2 cellular contexts compared by ENCODE assay signal in the genomic region with DNA sequence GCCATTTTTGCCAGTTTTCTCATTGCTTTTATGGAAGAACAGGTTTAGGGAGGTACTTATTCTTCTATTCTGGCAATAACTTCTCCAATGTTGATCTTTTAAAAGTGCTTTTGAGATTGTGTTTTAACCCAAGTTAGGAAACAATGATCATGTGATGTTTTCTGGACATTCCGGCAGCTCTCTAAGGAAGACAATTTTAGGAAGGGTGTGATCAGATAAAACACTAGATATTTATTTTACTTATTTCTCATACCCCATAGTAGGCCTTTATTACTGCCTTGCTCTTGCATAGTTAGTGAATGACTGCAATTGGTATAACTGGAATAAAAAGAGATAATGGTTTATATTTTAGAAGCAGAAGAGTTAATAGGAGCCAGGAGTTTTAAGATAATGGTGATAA.
TF ChIP-seq lines count a peak whose summit lies in the region.

No MANE protein-coding gene starts in this region.

TF ChIP-seq in IMR-90, 13 proteins besides CTCF, POLR2A, EP300 and RAD21:
- no peak for TF ChIP-seq BHLHE40 (IDR thresholded peaks at IDR 0.05; ENCODE audit: low read depth, low read length)
- no peak for TF ChIP-seq SMC3 (IDR thresholded peaks at IDR 0.05; ENCODE audit: low read depth, low read length)
- TF ChIP-seq MAZ (IDR thresholded peaks at IDR 0.05; ENCODE audit: borderline replicate concordance, low read depth, low read length) = no peak
- no peak for TF ChIP-seq ELK1 (IDR thresholded peaks at IDR 0.05; ENCODE audit: borderline replicate concordance, low read depth, low read length)
- no peak for TF ChIP-seq RFX5 (IDR thresholded peaks at IDR 0.05; ENCODE audit: low read depth, low read length)

TF ChIP-seq in endothelial cell of umbilical vein, 7 proteins besides CTCF, POLR2A, EP300 and RAD21:
- TF ChIP-seq, protein P1, sequence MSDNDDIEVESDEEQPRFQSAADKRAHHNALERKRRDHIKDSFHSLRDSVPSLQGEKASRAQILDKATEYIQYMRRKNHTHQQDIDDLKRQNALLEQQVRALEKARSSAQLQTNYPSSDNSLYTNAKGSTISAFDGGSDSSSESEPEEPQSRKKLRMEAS (IDR thresholded peaks at IDR 0.05; ENCODE audit: insufficient read depth, insufficient read length) = no peak
- no peak for TF ChIP-seq FOS (IDR thresholded peaks at IDR 0.05; ENCODE audit: borderline replicate concordance, insufficient read depth, low read length)
- TF ChIP-seq GATA2 (IDR thresholded peaks at IDR 0.05; ENCODE audit: insufficient read depth, insufficient read length, low read depth, low read length) = no peak
- no peak for TF ChIP-seq MYC (IDR thresholded peaks at IDR 0.05; ENCODE audit: low read depth, low read length)
- TF ChIP-seq POLR2AphosphoS5 (IDR thresholded peaks at IDR 0.05; ENCODE audit: insufficient read depth, low read depth, low read length) = no peak
- TF ChIP-seq EZH2 (IDR thresholded peaks at IDR 0.05; ENCODE audit: borderline replicate concordance, low read depth, low read length, severe bottlenecking) = no peak
- no peak for TF ChIP-seq JUN (IDR thresholded peaks at IDR 0.05; ENCODE audit: borderline replicate concordance, insufficient read depth, insufficient read length, low read depth)
